1 cellular context compared by ENCODE assay signal in genomic region chr17:63774141-63774981, GRCh38.
A peak's percentile ranks its signal among the peaks of the same experiment; 100 is the strongest.
TF ChIP-seq lines count a peak whose summit lies in the region.

Gene DDX42 (plus strand): TSS chr17:63774170. CDS start chr17:63787050, 12,880 bp downstream.

TF ChIP-seq in HepG2, 621 proteins besides CTCF, POLR2A, EP300 and RAD21 (continued from another document and continues in another):
- TF ChIP-seq UBTF (CRISPR knock-in tag; IDR thresholded peaks at IDR 0.05) (peak; percentile 98), SP2 (CRISPR knock-in tag; IDR thresholded peaks at IDR 0.05) (no peak), MAZ (IDR thresholded peaks at IDR 0.05; ENCODE audit: borderline replicate concordance, low read depth, low read length) (no peak), MAZ (CRISPR knock-in tag; IDR thresholded peaks at IDR 0.05; ENCODE audit: low read depth) (no peak; the same call in 1 of the 2 replicates), TEF (CRISPR knock-in tag; IDR thresholded peaks at IDR 0.05) (no peak), ZNF883 (CRISPR knock-in tag; IDR thresholded peaks at IDR 0.05; ENCODE audit: not compliant biosample characterization) (peak; percentile 86), TARDBP (CRISPR knock-in tag; IDR thresholded peaks at IDR 0.05) (peak; percentile 55; the same call in 1 of the 2 replicates), ZNF704 (CRISPR knock-in tag; IDR thresholded peaks at IDR 0.05; ENCODE audit: borderline replicate concordance) (no peak), REXO4 (CRISPR knock-in tag; IDR thresholded peaks at IDR 0.05; ENCODE audit: borderline replicate concordance) (no peak), FOXP1 (IDR thresholded peaks at IDR 0.05) (no peak), FOXP1 (CRISPR knock-in tag; IDR thresholded peaks at IDR 0.05) (no peak), JUNB (CRISPR knock-in tag; IDR thresholded peaks at IDR 0.05; ENCODE audit: borderline replicate concordance) (no peak), TOPORS (CRISPR knock-in tag; IDR thresholded peaks at IDR 0.05) (peak; percentile 73), HOXA7 (CRISPR knock-in tag; IDR thresholded peaks at IDR 0.05) (no peak), KLF6 (CRISPR knock-in tag; IDR thresholded peaks at IDR 0.05) (no peak), ZFAT (CRISPR knock-in tag; conservative IDR thresholded peaks at IDR 0.05) (no peak), ZNF251 (CRISPR knock-in tag; IDR thresholded peaks at IDR 0.05) (no peak), TCF7 (IDR thresholded peaks at IDR 0.05; ENCODE audit: low read depth) (no peak), ZNF468 (CRISPR knock-in tag; IDR thresholded peaks at IDR 0.05) (no peak), ZNF615 (CRISPR knock-in tag; IDR thresholded peaks at IDR 0.05; ENCODE audit: borderline replicate concordance) (no peak), ZSCAN25 (CRISPR knock-in tag; IDR thresholded peaks at IDR 0.05) (no peak; the same call in 1 of the 2 replicates), NR2F2 (IDR thresholded peaks at IDR 0.05; ENCODE audit: borderline replicate concordance, low read depth) (no peak), MYC (CRISPR knock-in tag; IDR thresholded peaks at IDR 0.05; ENCODE audit: borderline replicate concordance) (no peak), MBD4 (IDR thresholded peaks at IDR 0.05; ENCODE audit: borderline replicate concordance, low read length) (no peak), NR3C1 (CRISPR knock-in tag; IDR thresholded peaks at IDR 0.05) (no peak), ZBTB25 (CRISPR knock-in tag; IDR thresholded peaks at IDR 0.05) (no peak), FLYWCH1 (CRISPR knock-in tag; IDR thresholded peaks at IDR 0.05) (no peak), ZNF639 (CRISPR knock-in tag; conservative IDR thresholded peaks at IDR 0.05) (no peak), IRF9 (CRISPR knock-in tag; IDR thresholded peaks at IDR 0.05; ENCODE audit: borderline replicate concordance) (peak; percentile 70; the same call in 1 of the 2 replicates), ZNF766 (CRISPR knock-in tag; IDR thresholded peaks at IDR 0.05; ENCODE audit: borderline replicate concordance) (0 out of 2 replicates have a peak, but pooled peaks have one; percentile 7), ATF3 (CRISPR knock-in tag; IDR thresholded peaks at IDR 0.05) (no peak), STAT5B (CRISPR knock-in tag; IDR thresholded peaks at IDR 0.05) (no peak), ZFY (CRISPR knock-in tag; IDR thresholded peaks at IDR 0.05) (peak; percentile 97), TBX2 (CRISPR knock-in tag; IDR thresholded peaks at IDR 0.05; ENCODE audit: borderline replicate concordance) (peak; percentile 38; the same call in 1 of the 2 replicates), ZNF256 (CRISPR knock-in tag; conservative IDR thresholded peaks at IDR 0.05) (0 out of 2 replicates have a peak, but pooled peaks have one; percentile 49), TEAD2 (CRISPR knock-in tag; IDR thresholded peaks at IDR 0.05) (0 out of 2 replicates have a peak, but pooled peaks have one; percentile 78), ELK4 (CRISPR knock-in tag; IDR thresholded peaks at IDR 0.05; ENCODE audit: borderline replicate concordance) (no peak), RFX5 (IDR thresholded peaks at IDR 0.05; ENCODE audit: low read depth, low read length) (no peak), HMGA1 (CRISPR knock-in tag; conservative IDR thresholded peaks at IDR 0.05) (no peak), ZNF567 (CRISPR knock-in tag; IDR thresholded peaks at IDR 0.05; ENCODE audit: borderline replicate concordance) (no peak)
- TF ChIP-seq, protein P1, sequence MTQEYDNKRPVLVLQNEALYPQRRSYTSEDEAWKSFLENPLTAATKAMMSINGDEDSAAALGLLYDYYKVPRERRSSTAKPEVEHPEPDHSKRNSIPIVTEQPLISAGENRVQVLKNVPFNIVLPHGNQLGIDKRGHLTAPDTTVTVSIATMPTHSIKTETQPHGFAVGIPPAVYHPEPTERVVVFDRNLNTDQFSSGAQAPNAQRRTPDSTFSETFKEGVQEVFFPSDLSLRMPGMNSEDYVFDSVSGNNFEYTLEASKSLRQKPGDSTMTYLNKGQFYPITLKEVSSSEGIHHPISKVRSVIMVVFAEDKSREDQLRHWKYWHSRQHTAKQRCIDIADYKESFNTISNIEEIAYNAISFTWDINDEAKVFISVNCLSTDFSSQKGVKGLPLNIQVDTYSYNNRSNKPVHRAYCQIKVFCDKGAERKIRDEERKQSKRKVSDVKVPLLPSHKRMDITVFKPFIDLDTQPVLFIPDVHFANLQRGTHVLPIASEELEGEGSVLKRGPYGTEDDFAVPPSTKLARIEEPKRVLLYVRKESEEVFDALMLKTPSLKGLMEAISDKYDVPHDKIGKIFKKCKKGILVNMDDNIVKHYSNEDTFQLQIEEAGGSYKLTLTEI (CRISPR knock-in tag; conservative IDR thresholded peaks at IDR 0.05) = no peak
- TF ChIP-seq, protein P2, sequence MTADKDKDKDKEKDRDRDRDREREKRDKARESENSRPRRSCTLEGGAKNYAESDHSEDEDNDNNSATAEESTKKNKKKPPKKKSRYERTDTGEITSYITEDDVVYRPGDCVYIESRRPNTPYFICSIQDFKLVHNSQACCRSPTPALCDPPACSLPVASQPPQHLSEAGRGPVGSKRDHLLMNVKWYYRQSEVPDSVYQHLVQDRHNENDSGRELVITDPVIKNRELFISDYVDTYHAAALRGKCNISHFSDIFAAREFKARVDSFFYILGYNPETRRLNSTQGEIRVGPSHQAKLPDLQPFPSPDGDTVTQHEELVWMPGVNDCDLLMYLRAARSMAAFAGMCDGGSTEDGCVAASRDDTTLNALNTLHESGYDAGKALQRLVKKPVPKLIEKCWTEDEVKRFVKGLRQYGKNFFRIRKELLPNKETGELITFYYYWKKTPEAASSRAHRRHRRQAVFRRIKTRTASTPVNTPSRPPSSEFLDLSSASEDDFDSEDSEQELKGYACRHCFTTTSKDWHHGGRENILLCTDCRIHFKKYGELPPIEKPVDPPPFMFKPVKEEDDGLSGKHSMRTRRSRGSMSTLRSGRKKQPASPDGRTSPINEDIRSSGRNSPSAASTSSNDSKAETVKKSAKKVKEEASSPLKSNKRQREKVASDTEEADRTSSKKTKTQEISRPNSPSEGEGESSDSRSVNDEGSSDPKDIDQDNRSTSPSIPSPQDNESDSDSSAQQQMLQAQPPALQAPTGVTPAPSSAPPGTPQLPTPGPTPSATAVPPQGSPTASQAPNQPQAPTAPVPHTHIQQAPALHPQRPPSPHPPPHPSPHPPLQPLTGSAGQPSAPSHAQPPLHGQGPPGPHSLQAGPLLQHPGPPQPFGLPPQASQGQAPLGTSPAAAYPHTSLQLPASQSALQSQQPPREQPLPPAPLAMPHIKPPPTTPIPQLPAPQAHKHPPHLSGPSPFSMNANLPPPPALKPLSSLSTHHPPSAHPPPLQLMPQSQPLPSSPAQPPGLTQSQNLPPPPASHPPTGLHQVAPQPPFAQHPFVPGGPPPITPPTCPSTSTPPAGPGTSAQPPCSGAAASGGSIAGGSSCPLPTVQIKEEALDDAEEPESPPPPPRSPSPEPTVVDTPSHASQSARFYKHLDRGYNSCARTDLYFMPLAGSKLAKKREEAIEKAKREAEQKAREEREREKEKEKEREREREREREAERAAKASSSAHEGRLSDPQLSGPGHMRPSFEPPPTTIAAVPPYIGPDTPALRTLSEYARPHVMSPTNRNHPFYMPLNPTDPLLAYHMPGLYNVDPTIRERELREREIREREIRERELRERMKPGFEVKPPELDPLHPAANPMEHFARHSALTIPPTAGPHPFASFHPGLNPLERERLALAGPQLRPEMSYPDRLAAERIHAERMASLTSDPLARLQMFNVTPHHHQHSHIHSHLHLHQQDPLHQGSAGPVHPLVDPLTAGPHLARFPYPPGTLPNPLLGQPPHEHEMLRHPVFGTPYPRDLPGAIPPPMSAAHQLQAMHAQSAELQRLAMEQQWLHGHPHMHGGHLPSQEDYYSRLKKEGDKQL (CRISPR knock-in tag; IDR thresholded peaks at IDR 0.05; ENCODE audit: low read depth) = no peak
- TF ChIP-seq, protein P3, sequence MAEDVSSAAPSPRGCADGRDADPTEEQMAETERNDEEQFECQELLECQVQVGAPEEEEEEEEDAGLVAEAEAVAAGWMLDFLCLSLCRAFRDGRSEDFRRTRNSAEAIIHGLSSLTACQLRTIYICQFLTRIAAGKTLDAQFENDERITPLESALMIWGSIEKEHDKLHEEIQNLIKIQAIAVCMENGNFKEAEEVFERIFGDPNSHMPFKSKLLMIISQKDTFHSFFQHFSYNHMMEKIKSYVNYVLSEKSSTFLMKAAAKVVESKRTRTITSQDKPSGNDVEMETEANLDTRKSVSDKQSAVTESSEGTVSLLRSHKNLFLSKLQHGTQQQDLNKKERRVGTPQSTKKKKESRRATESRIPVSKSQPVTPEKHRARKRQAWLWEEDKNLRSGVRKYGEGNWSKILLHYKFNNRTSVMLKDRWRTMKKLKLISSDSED (CRISPR knock-in tag; IDR thresholded peaks at IDR 0.05) = no peak
- TF ChIP-seq, protein P4, sequence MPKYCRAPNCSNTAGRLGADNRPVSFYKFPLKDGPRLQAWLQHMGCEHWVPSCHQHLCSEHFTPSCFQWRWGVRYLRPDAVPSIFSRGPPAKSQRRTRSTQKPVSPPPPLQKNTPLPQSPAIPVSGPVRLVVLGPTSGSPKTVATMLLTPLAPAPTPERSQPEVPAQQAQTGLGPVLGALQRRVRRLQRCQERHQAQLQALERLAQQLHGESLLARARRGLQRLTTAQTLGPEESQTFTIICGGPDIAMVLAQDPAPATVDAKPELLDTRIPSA (CRISPR knock-in tag; IDR thresholded peaks at IDR 0.05; ENCODE audit: borderline replicate concordance) = peak; percentile 97
